ENCODE assay signal across 31 cellular contexts in the genomic region with DNA sequence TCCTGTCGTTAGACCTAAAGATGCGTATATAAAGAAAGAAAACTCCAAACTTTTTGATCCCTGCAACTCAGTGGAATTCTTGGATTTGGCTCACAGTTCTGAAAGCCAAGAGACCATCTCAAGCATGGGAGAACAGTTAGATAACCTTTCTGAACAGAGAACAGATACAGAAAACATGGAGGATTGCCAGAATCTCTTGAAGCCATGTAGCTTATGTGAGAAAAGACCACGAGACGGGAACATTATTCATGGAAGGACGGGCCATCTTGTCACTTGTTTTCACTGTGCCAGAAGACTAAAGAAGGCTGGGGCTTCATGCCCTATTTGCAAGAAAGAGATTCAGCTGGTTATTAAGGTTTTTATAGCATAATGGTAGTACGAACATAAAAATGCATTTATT.
"Had no signal": no experiment of that assay in that cellular context is flagged by ENCODE, and none has a peak within 500 bp of the region (broad histone marks: within the 10 kb centered on the region; RNA-seq: fewer than 3 reads in every experiment).

No MANE protein-coding gene starts in this region.

- H3K27ac Mint-ChIP-seq: activated naive CD4-positive, alpha-beta T cell treated with anti-CD3 and anti-CD28 coated beads for 36 hours had no signal

- H3K27me3 Mint-ChIP-seq: T-helper 17 cell had no signal

- DNase-seq: activated CD4-positive, alpha-beta T cell treated with anti-CD3 and anti-CD28 coated beads for 48 hours; activated CD4-positive, alpha-beta T cell treated with anti-CD3 and anti-CD28 coated beads, Interleukin-2, amount 50 U/mL, for 48 hours; activated CD8-positive, alpha-beta memory T cell treated with anti-CD3 and anti-CD28 coated beads for 24 hours; activated effector memory CD4-positive, alpha-beta T cell treated with Interleukin-2 at 50 U/mL for 16 hours; activated naive CD4-positive, alpha-beta T cell treated with anti-CD3 and anti-CD28 coated beads for 36 hours; anterior cingulate cortex; dermis blood vessel endothelial cell; effector CD4-positive, alpha-beta T cell; esophagus squamous epithelium; foreskin melanocyte; heart right ventricle; left lung; nucleus accumbens; pancreas; retina; stimulated activated CD4-positive, alpha-beta T cell treated with anti-CD3 and anti-CD28 coated beads, Interleukin-1b, Interleukin-23, amount 100 ng/mL, for 48 hours; stimulated activated CD4-positive, alpha-beta T cell treated with anti-CD3 and anti-CD28 coated beads, Interleukin-4, amount 100 ng/mL, for 4 hours; stimulated activated CD8-positive, alpha-beta memory T cell treated with anti-CD3 and anti-CD28 coated beads, Interleukin-4, amount 100 ng/mL, for 48 hours; stimulated activated naive CD4-positive, alpha-beta T cell; SW 1271; T-helper 17 cell; T1000; transverse colon; WERI-Rb-1 had no signal

- H3K27ac ChIP-seq: epithelial cell of prostate, esophagus squamous epithelium, heart right ventricle, left lung, pancreas, prostate gland, suprapubic skin, transverse colon, WERI-Rb-1 had no signal

- H3K27me3 ChIP-seq: esophagus squamous epithelium, heart right ventricle, left lung, pancreas, suprapubic skin, transverse colon had no signal

- H3K4me1 ChIP-seq: esophagus squamous epithelium, pancreas, prostate gland, suprapubic skin had no signal

- H3K4me1 Mint-ChIP-seq: neural crest cell had no signal

- H3K4me3 Mint-ChIP-seq: activated naive CD4-positive, alpha-beta T cell treated with anti-CD3 and anti-CD28 coated beads for 36 hours; neural crest cell; T-helper 17 cell had no signal

- H3K9me3 ChIP-seq: esophagus squamous epithelium, heart right ventricle, left lung, pancreas, prostate gland, suprapubic skin, transverse colon had no signal

- H3K4me3 ChIP-seq: esophagus squamous epithelium, heart right ventricle, left lung, lung, pancreas, prostate gland, smooth muscle cell, suprapubic skin, transverse colon had no signal

- H3K9me3 Mint-ChIP-seq: neural crest cell had no signal

- H3K36me3 ChIP-seq: prostate gland had no signal

- ATAC-seq: activated CD4-positive, CD25-positive, alpha-beta regulatory T cell treated with anti-CD3 and anti-CD28 coated beads, Interleukin-2, amount 50 U/mL, for 24 hours; left lung; pancreas; T-helper 17 cell had no signal
